In the genomic region with DNA sequence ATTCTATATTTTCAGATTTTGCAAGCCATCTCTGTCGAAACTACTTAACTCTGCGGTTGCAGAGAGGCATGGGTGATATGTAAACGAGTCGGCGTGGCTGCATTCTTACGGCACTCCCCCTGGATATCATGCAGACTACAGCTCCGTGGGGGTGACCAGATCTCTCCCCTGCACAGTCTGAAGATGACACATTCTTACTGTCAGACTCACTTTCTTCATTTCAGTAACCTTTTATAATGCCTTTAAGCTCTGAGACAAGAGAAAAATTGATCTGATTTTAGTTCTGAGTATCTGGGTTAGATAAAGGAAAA, we compare ENCODE assay signal across 22 cellular contexts. TPM values are rescaled to one million over a fixed set of nuclear protein-coding genes. Genes with fewer than 3 reads are reported as not detected.
DNase-seq lines count a peak whose midpoint lies in the region; ATAC-seq and TF ChIP-seq lines count a peak whose summit lies in the region.
"Had no signal": no experiment of that assay in that cellular context is flagged by ENCODE, and none has a peak within 500 bp of the region (broad histone marks: within the 10 kb centered on the region; RNA-seq: fewer than 3 reads in every experiment).

No MANE protein-coding gene starts in this region.

- CTCF ChIA-PET in AG04450 (lab: Charles Lee) = interaction anchor here (0.7 kb wide), 1 partner anchor 353 kb away, joined by 3 read pairs; no protein-coding TSS in a partner anchor
- CTCF ChIA-PET in Calu3 (lab: Charles Lee) = no interaction called here

- H3K4me1 Mint-ChIP-seq in Calu3 (ENCODE audit: low read depth, unreplicated experiment) = peaks cover 7% of the 10 kb centered on the region
- H3K4me1 Mint-ChIP-seq: endodermal cell had no signal

- H3K27ac Mint-ChIP-seq in Calu3 (ENCODE audit: unreplicated experiment) = no peak overlapping the region
- H3K27ac Mint-ChIP-seq: endodermal cell; natural killer cell; stimulated activated naive CD8-positive, alpha-beta T cell treated with anti-CD3 and anti-CD28 coated beads, Interleukin-15, Interleukin-2, amounts not matched to agents 100 ng/mL and 50 ng/mL, for 24 hours had no signal

- H3K9me3 ChIP-seq in AG04450 (ENCODE audit: control insufficient read depth, insufficient read depth, low read length) (peaks cover 4% of the 10 kb centered on the region; the same call in 1 of the 2 replicates), HUES48 (ENCODE audit: control insufficient read depth, insufficient read depth, low read length) (peaks cover 7% of the 10 kb centered on the region), transverse colon (peaks cover 5 to 6% of the 10 kb centered on the region in 2 donors), heart left ventricle (peaks cover 0 to 17% (median 0%) of the 10 kb centered on the region in 12 donors)
- H3K9me3 ChIP-seq: adrenal gland, MG63, uterus had no signal

- H3K27me3 ChIP-seq in AG04450 (ENCODE audit: control insufficient read depth, insufficient read depth, low read length) (no peaks in the 10 kb centered on the region), HUES48 (ENCODE audit: control insufficient read depth, insufficient read depth, low read length) (no peaks in the 10 kb centered on the region), brain microvascular endothelial cell (replicated peaks) (no peaks in the 10 kb centered on the region), kidney epithelial cell (ENCODE audit: control insufficient read depth, insufficient read depth, low read length) (no peaks in the 10 kb centered on the region), transverse colon (no peaks in the 10 kb centered on the region), heart left ventricle (no peaks in the 10 kb centered on the region)
- H3K27me3 ChIP-seq: adrenal gland, gastroesophageal sphincter, MG63, uterus had no signal

- in situ Hi-C loops in brain microvascular endothelial cell (cut with HindIII; ENCODE audit: low pct_ligation_motif_present, low sequenced_read_pairs) = no loop called here
- in situ Hi-C loops in transverse colon (cut with MboI; ENCODE audit: low pct_ligation_motif_present in 1 of 4, low pct_unique_long_range_greater_than_20kb in 1 of 4, low sequenced_read_pairs in 3 of 4) = no loop called here

- DNase-seq in AG04450 (ENCODE audit: low read depth, low spot score) (peak; percentile 13), brain microvascular endothelial cell (peak; percentile 45), kidney epithelial cell (ENCODE audit: low read depth) (peak; percentile 12), transverse colon (no peak), heart left ventricle (no peak), left lobe of liver (ENCODE audit: low spot score) (no peak), Calu3 (no peak)
- DNase-seq: activated CD4-positive, alpha-beta T cell treated with anti-CD3 and anti-CD28 coated beads for 1 hour; activated effector memory CD4-positive, alpha-beta T cell treated with Interleukin-2 at 50 U/mL for 16 hours; adrenal gland; CD8-positive, alpha-beta memory T cell; DND-41; endodermal cell; MG63; natural killer cell; NCI-H1694 treated with DMSO at 0.1 percent for 48 hours; Right ventricle myocardium superior; T-helper 2 cell; uterus had no signal

- H3K27ac ChIP-seq in AG04450 (ENCODE audit: low read depth, low read length) (no peak overlapping the region), HUES48 (ENCODE audit: low read depth, low read length) (no peak overlapping the region), brain microvascular endothelial cell (no peak overlapping the region), transverse colon (no peak overlapping the region), heart left ventricle (no peak overlapping the region)
- H3K27ac ChIP-seq: adrenal gland, gastroesophageal sphincter, uterus had no signal

- H3K27me3 Mint-ChIP-seq in Calu3 (ENCODE audit: unreplicated experiment) = no peaks in the 10 kb centered on the region
- H3K27me3 Mint-ChIP-seq: stimulated activated naive CD8-positive, alpha-beta T cell treated with anti-CD3 and anti-CD28 coated beads, Interleukin-15, Interleukin-2, amounts not matched to agents 100 ng/mL and 50 ng/mL, for 24 hours had no signal

- TF ChIP-seq POLR2A in transverse colon (IDR thresholded peaks at IDR 0.05) (no peak), heart left ventricle (IDR thresholded peaks at IDR 0.05) (no peak)

- H3K4me1 ChIP-seq in HUES48 (ENCODE audit: control insufficient read depth, insufficient read depth, low read length) (peaks cover 13% of the 10 kb centered on the region), transverse colon (no peaks in the 10 kb centered on the region), heart left ventricle (no peaks in the 10 kb centered on the region)
- H3K4me1 ChIP-seq: adrenal gland, gastroesophageal sphincter, uterus had no signal

- 70 to 82% methylated on average over 4 to 7 of the region's 7 CpGs for WGBS in transverse colon (ENCODE audit: low coverage in 1 of 2), 2 donors
- 56 to 64% (median 61%) methylated on average over 7 of the region's 7 CpGs for WGBS in heart left ventricle, 4 donors

- intact Hi-C loops in transverse colon (cut with DNase I; ENCODE audit: low total_unique reads) = no loop called here
- intact Hi-C loops in heart left ventricle (cut with DNase I) = no loop called here
- intact Hi-C loops in Calu3 (cut with micrococcal nuclease; ENCODE audit: unreplicated experiment) = no loop called here

- H3K4me3 Mint-ChIP-seq in Calu3 (ENCODE audit: low read depth, unreplicated experiment) = no peak overlapping the region
- H3K4me3 Mint-ChIP-seq: CD8-positive, alpha-beta memory T cell; endodermal cell; natural killer cell; stimulated activated naive CD8-positive, alpha-beta T cell treated with anti-CD3 and anti-CD28 coated beads, Interleukin-15, Interleukin-2, amounts not matched to agents 100 ng/mL and 50 ng/mL, for 24 hours had no signal

- no peak overlapping the region for H3K4me3 ChIP-seq in AG04450 (ENCODE audit: low read depth, low read length)
- H3K4me3 ChIP-seq in HUES48 (ENCODE audit: low read depth, low read length) = no peak overlapping the region
- no peak overlapping the region for H3K4me3 ChIP-seq in brain microvascular endothelial cell (ENCODE audit: low read depth, low read length)
- H3K4me3 ChIP-seq in kidney epithelial cell (ENCODE audit: low read depth, low read length) = no peak overlapping the region
- no peak overlapping the region for H3K4me3 ChIP-seq in transverse colon
- no peak overlapping the region for H3K4me3 ChIP-seq in heart left ventricle
- H3K4me3 ChIP-seq: adrenal gland, gastroesophageal sphincter, MG63, uterus had no signal

- TF ChIP-seq CTCF in AG04450 (IDR thresholded peaks at IDR 0.05; ENCODE audit: low read depth, low read length) (no peak), brain microvascular endothelial cell (IDR thresholded peaks at IDR 0.05; ENCODE audit: low read depth, low read length, missing control alignments) (no peak), kidney epithelial cell (IDR thresholded peaks at IDR 0.05; ENCODE audit: insufficient read depth, low read length, poor library complexity, severe bottlenecking) (no peak), transverse colon (IDR thresholded peaks at IDR 0.05) (no peak), heart left ventricle (IDR thresholded peaks at IDR 0.05) (no peak), Calu3 (IDR thresholded peaks at IDR 0.05; ENCODE audit: unreplicated experiment) (no peak)

- H3K36me3 Mint-ChIP-seq in Calu3 (ENCODE audit: insufficient read depth, unreplicated experiment) = no peaks in the 10 kb centered on the region
- H3K36me3 Mint-ChIP-seq: natural killer cell had no signal

- ATAC-seq in heart left ventricle = no peak
- no peak for ATAC-seq in left lobe of liver
- ATAC-seq: gastroesophageal sphincter, natural killer cell had no signal

- peak overlapping the region; percentile 12; the same call in 1 of the 2 replicates for H3K9ac ChIP-seq in HUES48 (ENCODE audit: low read depth, low read length)

- no peaks in the 10 kb centered on the region for H3K36me3 ChIP-seq in HUES48 (ENCODE audit: control insufficient read depth, insufficient read depth, low read length)
- H3K36me3 ChIP-seq in brain microvascular endothelial cell (replicated peaks) = no peaks in the 10 kb centered on the region
- H3K36me3 ChIP-seq in kidney epithelial cell (ENCODE audit: control insufficient read depth, insufficient read depth, low read length) = no peaks in the 10 kb centered on the region
- H3K36me3 ChIP-seq in transverse colon = no peaks in the 10 kb centered on the region
- no peaks in the 10 kb centered on the region for H3K36me3 ChIP-seq in heart left ventricle
- H3K36me3 ChIP-seq: adrenal gland, gastroesophageal sphincter, MG63, uterus had no signal

- peaks cover 8% of the 10 kb centered on the region for H3K9me3 Mint-ChIP-seq in Calu3 (ENCODE audit: low read depth, unreplicated experiment)

- TF ChIP-seq EP300 in transverse colon (IDR thresholded peaks at IDR 0.05; ENCODE audit: low read depth) = no peak

- BruUV-seq in Calu3 (replicated peaks; lab: Mats Ljungman, UMichigan) = no TSS peak

- POLR2A ChIA-PET in AG04450 (lab: Yijun Ruan, JAX) = no interaction called here

RNA-seq across cellular contexts. Expression of gene GCNT4, which starts 44.9 kb away (rescaled TPM):
- polyA plus RNA-seq in AG04450 (2011; rRNA removed) (0.69 and 0.77 TPM in 2 replicates), heart left ventricle (under 1 TPM; 0.08 to 0.11 TPM)
- polyA minus RNA-seq in AG04450 (2011; rRNA and poly(A)+ RNA removed) = 0.64 and 1.1 TPM in 2 replicates
- total RNA-seq in kidney epithelial cell (3.2 and 3.8 TPM in 2 replicates), transverse colon (10 to 100 TPM in 1 of 4 donors, 1 to 10 TPM in 3; 1.1 to 12.5 (median 2.7) TPM), heart left ventricle (under 1 TPM; 0.07 to 0.60 (median 0.38) TPM), left lobe of liver (0.25 TPM), Calu3 (2022) (4.5 and 5.8 TPM in 2 replicates)

Comparison
In these comparisons a context has a peak if more than half of its experiments do, and no peak if none do; other contexts are left out.
1. DNase-seq: peak in AG04450 (single experiment), brain microvascular endothelial cell (single experiment) and kidney epithelial cell (single experiment); none in transverse colon (single experiment), heart left ventricle (0 of 5), left lobe of liver (single experiment) and Calu3 (single experiment).